Comparison of ENCODE assay signal across 23 cellular contexts in genomic region chr2:237570776-237571335, GRCh38. TPM values are rescaled to one million over a fixed set of nuclear protein-coding genes. Genes with fewer than 3 reads are reported as not detected.
DNase-seq lines count a peak whose midpoint lies in the region; ATAC-seq, FAIRE-seq and TF ChIP-seq lines count a peak whose summit lies in the region.
"Had no signal": no experiment of that assay in that cellular context is flagged by ENCODE, and none has a peak within 500 bp of the region (broad histone marks: within the 10 kb centered on the region; RNA-seq: fewer than 3 reads in every experiment).

No MANE protein-coding gene starts in this region.

- H3K27me3 Mint-ChIP-seq in nephron progenitor cell (ENCODE audit: low read depth, poor library complexity): peaks cover 24% of the 10 kb centered on the region

- TF ChIP-seq CTCF in kidney (IDR thresholded peaks at IDR 0.05; ENCODE audit: borderline replicate concordance, extremely low read depth, insufficient read depth) (no peak), nephron progenitor cell (IDR thresholded peaks at IDR 0.05) (no peak), upper lobe of right lung (IDR thresholded peaks at IDR 0.05) (no peak), colonic mucosa (IDR thresholded peaks at IDR 0.05) (no peak)

- ATAC-seq in upper lobe of right lung: no peak
- ATAC-seq: CD8-positive, alpha-beta T cell had no signal

- H3K36me3 ChIP-seq in H7 (replicated peaks; ENCODE audit: control insufficient read depth, insufficient read depth, low read length): peaks cover 1% of the 10 kb centered on the region
- no peaks in the 10 kb centered on the region for H3K36me3 ChIP-seq in kidney (ENCODE audit: control insufficient read depth in 1 of 2, insufficient read depth in 2 of 2, low read length in 2 of 2)
- H3K36me3 ChIP-seq in upper lobe of right lung: no peaks in the 10 kb centered on the region
- no peaks in the 10 kb centered on the region for H3K36me3 ChIP-seq in colonic mucosa

- no peak overlapping the region for H3K27ac ChIP-seq in kidney (ENCODE audit: low read depth in 2 of 2, low read length in 2 of 2)
- H3K27ac ChIP-seq in upper lobe of right lung: no peak overlapping the region
- no peak overlapping the region for H3K27ac ChIP-seq in colonic mucosa
- H3K27ac ChIP-seq: 22Rv1 had no signal

- no peak for FAIRE-seq in kidney (lab: Jason Lieb, UNC)
- FAIRE-seq: D721Med, G401.6, GM12891, H1, HTR-8/SVneo had no signal

- no peaks in the 10 kb centered on the region for H3K9me3 Mint-ChIP-seq in nephron progenitor cell
- H3K9me3 Mint-ChIP-seq: CD8-positive, alpha-beta T cell; HFFc6 had no signal

- H3K9ac ChIP-seq in kidney (ENCODE audit: low read length in 2 of 2): no peak overlapping the region
- no peak overlapping the region for H3K9ac ChIP-seq in colonic mucosa (ENCODE audit: low read depth in 2 of 2, low read length in 2 of 2)

- H3K27me3 ChIP-seq in H7 (ENCODE audit: control insufficient read depth, insufficient read depth, low read length) (no peaks in the 10 kb centered on the region), upper lobe of right lung (no peaks in the 10 kb centered on the region), colonic mucosa (no peaks in the 10 kb centered on the region)

- H3K27ac Mint-ChIP-seq in nephron progenitor cell: peak overlapping the region; percentile 42
- H3K27ac Mint-ChIP-seq: CD14-positive monocyte; CD8-positive, alpha-beta T cell had no signal

- intact Hi-C loops in kidney (cut with DNase I): loop anchor here (5.0 kb wide), 1 partner anchor 54 kb away; no protein-coding TSS in a partner anchor
- intact Hi-C loops in upper lobe of right lung (cut with DNase I): loop anchor here (5.0 kb wide), 1 partner anchor 54 kb away; no protein-coding TSS in a partner anchor
- intact Hi-C loops in colonic mucosa (cut with DNase I): loop anchor here (10.0 kb wide), 2 partner anchors 416 to 446 kb away; no protein-coding TSS in a partner anchor

- H3K4me3 Mint-ChIP-seq in nephron progenitor cell: no peak overlapping the region
- H3K4me3 Mint-ChIP-seq: CD14-positive monocyte; CD8-positive, alpha-beta T cell; HFFc6 had no signal

- H3K4me1 ChIP-seq in kidney (ENCODE audit: control insufficient read depth in 1 of 2, insufficient read depth in 1 of 2, low read depth in 1 of 2, low read length in 2 of 2) (peaks cover 0 to 7% of the 10 kb centered on the region in 2 donors), upper lobe of right lung (peaks cover 8% of the 10 kb centered on the region), colonic mucosa (no peaks in the 10 kb centered on the region)

- H3K4me3 ChIP-seq in H7 (ENCODE audit: insufficient read depth, low read depth, low read length) (no peak overlapping the region), kidney (ENCODE audit: low read length in 2 of 2) (no peak overlapping the region), upper lobe of right lung (no peak overlapping the region), colonic mucosa (no peak overlapping the region)

- H3K4me1 Mint-ChIP-seq in nephron progenitor cell: peaks cover 32% of the 10 kb centered on the region

- H3K36me3 Mint-ChIP-seq in nephron progenitor cell (ENCODE audit: low read depth): no peaks in the 10 kb centered on the region
- H3K36me3 Mint-ChIP-seq: CD14-positive monocyte; CD8-positive, alpha-beta T cell had no signal

- H3K9me3 ChIP-seq in kidney (ENCODE audit: control insufficient read depth in 1 of 2, low read length in 2 of 2) (no peaks in the 10 kb centered on the region), upper lobe of right lung (no peaks in the 10 kb centered on the region), colonic mucosa (no peaks in the 10 kb centered on the region)

- DNase-seq in H7 (peak; percentile 35), kidney (peak; percentile 67), nephron progenitor cell (no peak), upper lobe of right lung (peak; percentile 62), colonic mucosa (no peak), NCI-H2081 (lab: John Stamatoyannopoulos, UW) (no peak)
- no peak for DNase-seq in effector CD4-positive, alpha-beta T cell
- DNase-seq: CD8-positive, alpha-beta T cell; COR-L47; DMS153; DMS79 treated with DMSO at 0.1 percent for 48 hours; EL; HCEC 1CT; HFFc6 had no signal

RNA-seq across cellular contexts. Expression of gene PRLH, which starts 4.5 kb away (rescaled TPM):
- total RNA-seq in H7 (2014; rRNA removed; shearing (Covaris generic)): not detected in 2 replicates
- total RNA-seq in kidney (not detected), upper lobe of right lung (not detected), colonic mucosa (not detected)
- not detected for polyA plus RNA-seq in kidney (ENCODE audit: insufficient read depth, low read depth, low replicate concordance)
- total RNA-seq: A673; CD8-positive, alpha-beta T cell; H1; HFFc6 had no signal
- polyA plus RNA-seq: BJ, CD14-positive monocyte, H1 had no signal

RNA-seq across cellular contexts. Expression of gene RAB17, which starts 19.7 kb away (rescaled TPM):
- total RNA-seq in H7 (2014; rRNA removed; shearing (Covaris generic)): 23.3 and 25.5 TPM in 2 replicates
- 59.1 TPM for total RNA-seq in kidney
- polyA plus RNA-seq in kidney (ENCODE audit: insufficient read depth, low read depth, low replicate concordance): 151 TPM
- 50.9 TPM for total RNA-seq in upper lobe of right lung
- 10 to 100 TPM; 32.5 to 34.7 TPM for total RNA-seq in colonic mucosa
- total RNA-seq: CD8-positive, alpha-beta T cell had no signal

RNA-seq across cellular contexts. Expression of gene LRRFIP1, which starts 56.5 kb away (rescaled TPM):
- 49.9 and 101 TPM in 2 replicates for total RNA-seq in H7 (2014; rRNA removed; shearing (Covaris generic))
- total RNA-seq in kidney: 204 TPM
- 39.1 TPM for polyA plus RNA-seq in kidney (ENCODE audit: insufficient read depth, low read depth, low replicate concordance)
- total RNA-seq in upper lobe of right lung: 178 TPM
- total RNA-seq in colonic mucosa: 100 to 1,000 TPM; 114 to 133 TPM

Comparison
In these comparisons a context has a peak if more than half of its experiments do, and no peak if none do; other contexts are left out.
1. DNase-seq: peak in H7 (single experiment), kidney (single experiment) and upper lobe of right lung (single experiment); none in nephron progenitor cell (single experiment), effector CD4-positive, alpha-beta T cell (single experiment), colonic mucosa (single experiment) and NCI-H2081 (0 of 2).